Comparison of ENCODE assay signal across 10 cellular contexts in genomic region chr10:43361532-43362190, GRCh38. TPM values are rescaled to one million over a fixed set of nuclear protein-coding genes. Genes with fewer than 3 reads are reported as not detected.
DNase-seq lines count a peak whose midpoint lies in the region; ATAC-seq and TF ChIP-seq lines count a peak whose summit lies in the region.
"Had no signal": no experiment of that assay in that cellular context is flagged by ENCODE, and none has a peak within 500 bp of the region (broad histone marks: within the 10 kb centered on the region; RNA-seq: fewer than 3 reads in every experiment).

No MANE protein-coding gene starts in this region.

- H4K20me1 ChIP-seq in OCI-LY7 (ENCODE audit: insufficient read depth, low read length): no peaks in the 10 kb centered on the region

- H3K4me1 ChIP-seq in adrenal gland (replicated peaks in 1 of 2) (peaks cover 9% of the 10 kb centered on the region in 2 donors), thoracic aorta (ENCODE audit: control insufficient read depth in 1 of 2, low read depth in 2 of 2) (peaks cover 5 to 9% of the 10 kb centered on the region in 2 donors), OCI-LY7 (ENCODE audit: insufficient read depth, low read length, poor library complexity, severe bottlenecking) (no peaks in the 10 kb centered on the region)

- H3K4me3 ChIP-seq in adrenal gland: peak overlapping the region in 3 of 4 donors; percentile 43 to 86 (median 65)
- H3K4me3 ChIP-seq in lower leg skin (ENCODE audit: low read depth, poor library complexity, severe bottlenecking): peak overlapping the region; percentile 7
- peak overlapping the region; percentile 73 for H3K4me3 ChIP-seq in thoracic aorta
- H3K4me3 ChIP-seq in OCI-LY7 (ENCODE audit: low read depth, low read length, poor library complexity, severe bottlenecking): no peak overlapping the region

- peak; percentile 24 for ATAC-seq in activated CD4-positive, alpha-beta T cell treated with anti-CD3 and anti-CD28 coated beads for 36 hours
- ATAC-seq in thoracic aorta (ENCODE audit: insufficient number of reproducible peaks, low FRiP score, low read depth): no peak

- POLR2A ChIA-PET in activated CD4-positive, alpha-beta T cell treated with anti-CD3 and anti-CD28 coated beads for 36 hours (lab: Charles Lee): interaction anchor here (0.7 to 1.1 kb wide), 2 partner anchors 44 to 95 kb away, joined by 3 read pairs; partner anchors contain the start of gene RASGEF1A
- POLR2A ChIA-PET in GM10248 (lab: Yijun Ruan, JAX) (no interaction called here), OCI-LY7 (lab: Charles Lee) (interaction anchor here (0.5 kb wide), 2 partner anchors 24 to 87 kb away, joined by 3 to 5 read pairs; no protein-coding TSS in a partner anchor)

- no peaks in the 10 kb centered on the region for H3K79me2 ChIP-seq in OCI-LY7 (ENCODE audit: insufficient read depth, low read depth, low read length)

- H3K36me3 ChIP-seq in adrenal gland (replicated peaks in 1 of 2) (no peaks in the 10 kb centered on the region), thoracic aorta (no peaks in the 10 kb centered on the region), OCI-LY7 (ENCODE audit: insufficient read depth, low read length) (no peaks in the 10 kb centered on the region)

- TF ChIP-seq CTCF in adrenal gland (IDR thresholded peaks at IDR 0.05) (no peak), lower leg skin (IDR thresholded peaks at IDR 0.05) (no peak), thoracic aorta (IDR thresholded peaks at IDR 0.05) (no peak), GM10248 (IDR thresholded peaks at IDR 0.05; ENCODE audit: control extremely low read depth, extremely low read depth, low read depth, missing control alignments) (no peak), OCI-LY7 (conservative IDR thresholded peaks at IDR 0.05; ENCODE audit: low read length) (no peak)

- no peak overlapping the region for H2AFZ ChIP-seq in OCI-LY7 (ENCODE audit: low read length)

- peak; percentile 46 for DNase-seq in activated CD4-positive, alpha-beta T cell treated with anti-CD3 and anti-CD28 coated beads for 36 hours
- no peak for DNase-seq in activated CD4-positive, alpha-beta T cell treated with anti-CD3 and anti-CD28 coated beads, Interleukin-2, amount 50 U/mL, for 1 hour
- no peak for DNase-seq in adrenal gland
- DNase-seq in lower leg skin (ENCODE audit: low spot score in 2 of 2): no peak
- DNase-seq in thoracic aorta (ENCODE audit: low spot score): no peak
- DNase-seq in GM10248 (ENCODE audit: extremely low spot score): no peak
- DNase-seq in OCI-LY7 (ENCODE audit: low spot score): no peak
- no peak for DNase-seq in NCI-H2227 (lab: John Stamatoyannopoulos, UW; ENCODE audit: unreplicated experiment)

- H3K4me2 ChIP-seq in OCI-LY7 (ENCODE audit: low read length): no peak overlapping the region

- no peaks in the 10 kb centered on the region for H3K9me2 ChIP-seq in OCI-LY7 (ENCODE audit: insufficient read depth, low read length)

- H3K27ac ChIP-seq in adrenal gland (peak overlapping the region in 3 of 5 donors; percentile 49 to 74 (median 72)), thoracic aorta (peak overlapping the region in 1 of 2 donors; percentile 36), OCI-LY7 (ENCODE audit: low read depth, low read length, poor library complexity, severe bottlenecking) (no peak overlapping the region)

- BruUV-seq in OCI-LY7 (replicated peaks; lab: Mats Ljungman, UMichigan): no TSS peak

- WGBS in adrenal gland, 4 donors: 15 to 31% (median 20%) methylated on average over 8 to 21 of the region's 21 CpGs
- WGBS in lower leg skin, 2 donors: 23 to 28% methylated on average over 21 of the region's 21 CpGs

- H3K4me1 Mint-ChIP-seq in activated CD4-positive, alpha-beta T cell treated with anti-CD3 and anti-CD28 coated beads for 36 hours: peaks cover 22% of the 10 kb centered on the region

- peak overlapping the region; percentile 95 for H3K4me3 Mint-ChIP-seq in activated CD4-positive, alpha-beta T cell treated with anti-CD3 and anti-CD28 coated beads for 36 hours

- H3K27me3 ChIP-seq in adrenal gland (no peaks in the 10 kb centered on the region), thoracic aorta (replicated peaks; ENCODE audit: insufficient read depth) (no peaks in the 10 kb centered on the region)

- peaks cover 3% of the 10 kb centered on the region for H3K36me3 Mint-ChIP-seq in activated CD4-positive, alpha-beta T cell treated with anti-CD3 and anti-CD28 coated beads for 36 hours (ENCODE audit: low read depth)

- no peaks in the 10 kb centered on the region for H3K27me3 Mint-ChIP-seq in activated CD4-positive, alpha-beta T cell treated with anti-CD3 and anti-CD28 coated beads for 36 hours

- no peaks in the 10 kb centered on the region for H3K9me3 ChIP-seq in adrenal gland (replicated peaks in 1 of 3)
- no peaks in the 10 kb centered on the region for H3K9me3 ChIP-seq in thoracic aorta
- no peaks in the 10 kb centered on the region for H3K9me3 ChIP-seq in OCI-LY7 (ENCODE audit: low read length)

- intact Hi-C loops in activated CD4-positive, alpha-beta T cell treated with anti-CD3 and anti-CD28 coated beads for 36 hours (cut with DNase I, micrococcal nuclease): loop anchor here (1.0 to 5.0 kb wide), 10 partner anchors 36 to 809 kb away; partner anchors contain the start of genes BMS1 (in 1 of the 2), CSGALNACT2 (in 1 of the 2), HNRNPF (in 1 of the 2) and ZNF33B (in 1 of the 2)
- intact Hi-C loops in adrenal gland (cut with DNase I): no loop called here
- intact Hi-C loops in lower leg skin (cut with DNase I; ENCODE audit: low total_unique reads): no loop called here
- intact Hi-C loops in OCI-LY7 (cut with micrococcal nuclease; ENCODE audit: unreplicated experiment): no loop called here

- H3K27ac Mint-ChIP-seq in activated CD4-positive, alpha-beta T cell treated with anti-CD3 and anti-CD28 coated beads for 36 hours: peak overlapping the region; percentile 98

- CTCF ChIA-PET in activated CD4-positive, alpha-beta T cell treated with anti-CD3 and anti-CD28 coated beads for 36 hours (lab: Charles Lee): interaction anchor here (0.6 to 2.4 kb wide), 6 partner anchors 11 to 214 kb away, joined by 3 to 7 read pairs (median 4); no protein-coding TSS in a partner anchor
- CTCF ChIA-PET in GM10248 (lab: Yijun Ruan, JAX): interaction anchor here (1.3 to 1.4 kb wide), 2 partner anchors 13 to 27 kb away, joined by 3 to 4 read pairs; no protein-coding TSS in a partner anchor
- CTCF ChIA-PET in OCI-LY7 (lab: Charles Lee; ENCODE audit: unreplicated experiment): no interaction called here

- TF ChIP-seq POLR2A in adrenal gland (IDR thresholded peaks at IDR 0.05) (no peak), lower leg skin (IDR thresholded peaks at IDR 0.05) (no peak)

- no peaks in the 10 kb centered on the region for H3K9me3 Mint-ChIP-seq in activated CD4-positive, alpha-beta T cell treated with anti-CD3 and anti-CD28 coated beads for 36 hours (ENCODE audit: low read depth)

RNA-seq across cellular contexts. Expression of gene FXYD4, which starts 9.8 kb away (rescaled TPM):
- not detected for total RNA-seq in activated CD4-positive, alpha-beta T cell treated with anti-CD3 and anti-CD28 coated beads for 36 hours
- total RNA-seq in adrenal gland (under 1 TPM in 1 of 8 donors, not detected in 7; 0.86 TPM), lower leg skin (not detected), thoracic aorta (not detected), OCI-LY7 (2022) (not detected in 2 replicates)
- not detected for polyA plus RNA-seq in adrenal gland
- not detected in 2 replicates for total RNA-seq in OCI-LY7 (2014; rRNA removed; shearing (Covaris generic))
- total RNA-seq: activated CD8-positive, alpha-beta memory T cell treated with anti-CD3 and anti-CD28 coated beads for 36 hours; Daoy had no signal

RNA-seq across cellular contexts. Expression of gene HNRNPF, which starts 47.3 kb away (rescaled TPM):
- 100 to 1,000 TPM; 410 to 466 TPM for total RNA-seq in activated CD4-positive, alpha-beta T cell treated with anti-CD3 and anti-CD28 coated beads for 36 hours
- total RNA-seq in adrenal gland (100 to 1,000 TPM; 103 to 207 (median 144) TPM), lower leg skin (100 to 1,000 TPM; 227 to 254 (median 232) TPM), thoracic aorta (100 to 1,000 TPM in 1 of 2 donors, 10 to 100 TPM in 1; 86.6 to 137 TPM), OCI-LY7 (2022) (286 and 340 TPM in 2 replicates)
- 100 to 1,000 TPM in 1 of 3 donors, 10 to 100 TPM in 2; 48.7 to 141 (median 51.3) TPM for polyA plus RNA-seq in adrenal gland
- 280 and 354 TPM in 2 replicates for total RNA-seq in OCI-LY7 (2014; rRNA removed; shearing (Covaris generic))

Comparison
In these comparisons a context has a peak if more than half of its experiments do, and no peak if none do; other contexts are left out.
1. intact Hi-C loops: an anchor here in activated CD4-positive, alpha-beta T cell treated with anti-CD3 and anti-CD28 coated beads for 36 hours (1.0 to 5.0 kb wide); none called in adrenal gland, lower leg skin and OCI-LY7.